7 cellular contexts compared by ENCODE assay signal in the genomic region with DNA sequence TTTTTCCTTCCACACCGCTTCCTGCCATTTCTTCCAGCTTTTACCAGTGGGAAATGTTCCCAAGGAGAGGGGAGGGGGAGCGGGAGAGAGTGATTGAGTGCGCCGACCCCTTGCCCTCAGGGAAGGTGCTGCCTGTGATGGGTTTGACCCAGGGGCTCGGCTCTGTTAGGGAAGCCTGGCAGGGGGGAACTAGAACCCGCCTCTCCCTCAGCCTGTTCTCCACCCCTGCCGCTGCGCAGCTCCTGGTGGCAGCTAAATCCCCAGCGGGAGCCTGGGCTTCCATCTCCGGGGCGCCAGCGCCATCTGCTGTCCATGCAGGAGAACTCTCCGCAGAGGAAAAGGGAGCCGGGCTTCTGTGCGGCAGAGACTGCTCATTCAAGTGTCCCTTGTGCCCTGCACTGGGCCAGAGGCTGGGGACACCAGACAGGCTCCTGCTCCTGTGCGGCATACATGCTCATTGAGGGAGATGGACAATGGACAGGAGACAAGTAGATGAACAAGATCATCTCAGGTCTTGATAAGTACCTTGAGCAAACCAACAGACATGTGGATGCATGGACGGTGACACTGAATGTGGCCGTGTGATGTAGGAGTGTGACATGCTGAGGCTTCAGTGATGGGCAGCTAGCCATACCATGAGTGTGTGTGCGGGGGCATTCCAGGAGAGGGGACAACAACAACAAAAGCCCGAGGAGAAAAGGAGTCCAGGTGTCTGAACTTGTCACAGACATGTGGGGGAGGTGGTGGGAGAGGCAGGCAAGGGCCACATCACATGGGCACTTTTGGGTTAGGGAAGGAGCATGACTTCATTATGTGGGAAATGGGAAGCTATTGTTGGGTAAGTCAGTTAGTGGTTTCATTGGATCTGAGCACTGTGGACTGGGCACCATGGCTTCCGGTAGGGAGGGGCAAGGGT. TPM values are rescaled to one million over a fixed set of nuclear protein-coding genes. Genes with fewer than 3 reads are reported as not detected.
DNase-seq lines count a peak whose midpoint lies in the region; ATAC-seq and TF ChIP-seq lines count a peak whose summit lies in the region.

No MANE protein-coding gene starts in this region.

- DNase-seq in GM13976 (ENCODE audit: low spot score) (peak; percentile 94), NCI-H128 (lab: John Stamatoyannopoulos, UW; ENCODE audit: unreplicated experiment) (peak; percentile 45), T-helper 1 cell (peak; percentile 68 to 83 (median 78)), amniotic stem cell (lab: John Stamatoyannopoulos, UW) (peak; percentile 77), left ventricle myocardium superior (peak; percentile 86), retinal pigment epithelial cell (ENCODE audit: low read depth) (no peak)

- intact Hi-C loops in left ventricle myocardium superior (cut with micrococcal nuclease) = loop anchor here (10.0 kb wide), 1 partner anchor 66 kb away; no protein-coding TSS in a partner anchor

- ATAC-seq in HG02798 (IDR thresholded peaks at IDR 0.05; ENCODE audit: poor library complexity, unreplicated experiment) (peak; percentile 83), left ventricle myocardium superior (peak; percentile 84)

- TF ChIP-seq CTCF in GM13976 (IDR thresholded peaks at IDR 0.05; ENCODE audit: borderline replicate concordance, control extremely low read depth, extremely low read depth, insufficient read depth, missing control alignments) = peak; percentile 87
- peak; percentile 94 for TF ChIP-seq CTCF in retinal pigment epithelial cell (conservative IDR thresholded peaks at IDR 0.05; ENCODE audit: low read depth, low read length)

- H3K4me3 ChIP-seq in retinal pigment epithelial cell (ENCODE audit: low read length) = peak overlapping the region; percentile 18

- in situ Hi-C loops in GM13976 (cut with MboI; ENCODE audit: low sequenced_read_pairs, unreplicated experiment) = loop anchor here (5.0 to 10.0 kb wide), 2 partner anchors 128 to 164 kb away; no protein-coding TSS in a partner anchor

RNA-seq across cellular contexts. Expression of a gene that starts 13.3 kb away (rescaled TPM):
- 93.1 TPM for total RNA-seq in left ventricle myocardium superior

RNA-seq across cellular contexts. Expression of a gene that starts 13.5 kb away (rescaled TPM):
- total RNA-seq in left ventricle myocardium superior = 1.7 TPM

RNA-seq across cellular contexts. Expression of a gene that starts 16.0 kb away (rescaled TPM):
- total RNA-seq in left ventricle myocardium superior = not detected

RNA-seq across cellular contexts. Expression of a gene that starts 31.6 kb away (rescaled TPM):
- 21.6 TPM for total RNA-seq in left ventricle myocardium superior

RNA-seq across cellular contexts. Expression of a gene that starts 41.0 kb away (rescaled TPM):
- total RNA-seq in left ventricle myocardium superior = 190 TPM
